In the genomic region with DNA sequence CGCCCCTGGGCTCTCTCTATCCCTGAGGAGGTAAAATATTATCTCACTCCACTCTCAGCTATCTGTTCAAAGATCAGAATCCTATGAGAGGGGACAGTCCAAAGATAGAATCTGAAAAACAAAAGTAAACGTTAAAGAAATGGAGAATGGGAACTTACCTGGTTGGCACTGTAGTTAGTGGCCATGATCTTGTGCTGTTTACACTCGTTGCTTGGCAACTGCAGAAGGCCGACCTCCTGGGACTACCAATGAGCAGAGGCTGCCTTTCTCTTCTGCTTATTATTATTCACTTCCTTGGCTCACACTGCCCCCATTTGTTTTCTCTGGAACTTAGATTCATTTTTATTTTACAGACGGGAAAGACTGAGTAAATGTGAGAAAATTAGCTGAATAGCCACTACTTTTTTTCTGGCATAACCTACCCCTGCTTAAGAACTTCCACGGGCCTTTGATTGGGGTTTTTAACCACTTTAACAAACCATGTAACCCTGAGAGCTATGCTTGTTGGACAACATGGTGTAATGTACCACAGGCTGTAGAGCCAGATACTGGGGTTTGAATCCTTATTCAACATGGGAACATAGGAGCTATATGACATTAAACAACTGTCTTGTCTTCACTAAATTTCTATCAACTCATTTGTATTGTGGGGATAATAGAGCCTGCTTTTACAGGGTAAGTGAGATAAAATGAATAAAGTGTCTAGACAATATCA, we compare ENCODE assay signal across 8 cellular contexts. TPM values are rescaled to one million over a fixed set of nuclear protein-coding genes. Genes with fewer than 3 reads are reported as not detected.
DNase-seq lines count a peak whose midpoint lies in the region; ATAC-seq lines count a peak whose summit lies in the region.

A gene with protein sequence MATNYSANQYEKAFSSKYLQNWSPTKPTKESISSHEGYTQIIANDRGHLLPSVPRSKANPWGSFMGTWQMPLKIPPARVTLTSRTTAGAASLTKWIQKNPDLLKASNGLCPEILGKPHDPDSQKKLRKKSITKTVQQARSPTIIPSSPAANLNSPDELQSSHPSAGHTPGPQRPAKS (minus strand): TSS at position 193 of the 715 bp plus-strand sequence. CDS start 8 bp downstream, at position 185.

- H3K27me3 Mint-ChIP-seq in natural killer cell treated with Interleukin-12 subunit alpha and Interleukin-12 subunit beta and Interleukin-15 and Interleukin-18, amount 100 ng/mL, for 72 hours, result no peaks in the 10 kb centered on the region

- H3K27ac Mint-ChIP-seq in natural killer cell treated with Interleukin-12 subunit alpha and Interleukin-12 subunit beta and Interleukin-15 and Interleukin-18, amount 100 ng/mL, for 72 hours, result peak within 1 kb of the TSS; percentile 71 to 72

- in situ Hi-C loops in Caki2 (cut with HindIII; ENCODE audit: low pct_unique_long_range_greater_than_20kb, low sequenced_read_pairs), result no loop called here

- no peaks in the 10 kb centered on the region for H3K9me3 Mint-ChIP-seq in natural killer cell treated with Interleukin-12 subunit alpha and Interleukin-12 subunit beta and Interleukin-15 and Interleukin-18, amount 100 ng/mL, for 72 hours

- H3K36me3 Mint-ChIP-seq in natural killer cell treated with Interleukin-12 subunit alpha and Interleukin-12 subunit beta and Interleukin-15 and Interleukin-18, amount 100 ng/mL, for 72 hours, result peaks cover 13% of the 10 kb centered on the region

- no peak within 1 kb of the TSS for H3K4me3 Mint-ChIP-seq in natural killer cell treated with Interleukin-12 subunit alpha and Interleukin-12 subunit beta and Interleukin-15 and Interleukin-18, amount 100 ng/mL, for 72 hours

- ATAC-seq in GM19324 (IDR thresholded peaks at IDR 0.05; ENCODE audit: low FRiP score, unreplicated experiment) (peak; percentile 91), HG03354 (IDR thresholded peaks at IDR 0.05; ENCODE audit: poor library complexity, severe bottlenecking, unreplicated experiment) (peak; percentile 93)
- peak; percentile 83 to 88 for ATAC-seq in natural killer cell treated with Interleukin-12 subunit alpha and Interleukin-12 subunit beta and Interleukin-15 and Interleukin-18, amount 100 ng/mL, for 72 hours

- peaks cover 7 to 9% of the 10 kb centered on the region in 2 donors for H3K4me1 Mint-ChIP-seq in natural killer cell treated with Interleukin-12 subunit alpha and Interleukin-12 subunit beta and Interleukin-15 and Interleukin-18, amount 100 ng/mL, for 72 hours (ENCODE audit: low read depth in 2 of 2)

- DNase-seq in Caki2 (ENCODE audit: low read depth), result peak; percentile 78
- peak; percentile 29 for DNase-seq in NCI-H345 (lab: John Stamatoyannopoulos, UW)
- peak; percentile 20 for DNase-seq in activated T-cell treated with anti-CD3 and anti-CD28 coated beads for 4 hours
- DNase-seq in fibroblast of peridontal ligament (ENCODE audit: extremely low read depth), result peak; percentile 76
- DNase-seq in natural killer cell treated with Interleukin-12 subunit alpha and Interleukin-12 subunit beta and Interleukin-15 and Interleukin-18, amount 100 ng/mL, for 72 hours (ENCODE audit: low spot score), result no peak
- no peak for DNase-seq in T1000 (lab: John Stamatoyannopoulos, UW)

RNA-seq across cellular contexts. Expression of the gene that starts here (rescaled TPM):
- not detected in 2 replicates for total RNA-seq in Caki2 (2014; rRNA removed; shearing (Covaris generic); ENCODE audit: low replicate concordance)
- not detected for total RNA-seq in natural killer cell treated with Interleukin-12 subunit alpha and Interleukin-12 subunit beta and Interleukin-15 and Interleukin-18, amount 100 ng/mL, for 72 hours

Comparison
In these comparisons a context has a peak if more than half of its experiments do, and no peak if none do; other contexts are left out.
1. Peak in DNase-seq in Caki2; RNA of the gene not detected or under 1 TPM.
2. Peak in ATAC-seq in natural killer cell treated with Interleukin-12 subunit alpha and Interleukin-12 subunit beta and Interleukin-15 and Interleukin-18, amount 100 ng/mL, for 72 hours; RNA of the gene not detected or under 1 TPM.
3. DNase-seq: peak in NCI-H345 (single experiment), activated T-cell treated with anti-CD3 and anti-CD28 coated beads for 4 hours (single experiment) and fibroblast of peridontal ligament (single experiment); none in natural killer cell treated with Interleukin-12 subunit alpha and Interleukin-12 subunit beta and Interleukin-15 and Interleukin-18, amount 100 ng/mL, for 72 hours (single experiment) and T1000 (single experiment).
4. Peak in every context shown above with its lines, with median percentiles within 50 percentile points of each other: ATAC-seq.